Comparison of ENCODE assay signal across 16 cellular contexts in the genomic region with DNA sequence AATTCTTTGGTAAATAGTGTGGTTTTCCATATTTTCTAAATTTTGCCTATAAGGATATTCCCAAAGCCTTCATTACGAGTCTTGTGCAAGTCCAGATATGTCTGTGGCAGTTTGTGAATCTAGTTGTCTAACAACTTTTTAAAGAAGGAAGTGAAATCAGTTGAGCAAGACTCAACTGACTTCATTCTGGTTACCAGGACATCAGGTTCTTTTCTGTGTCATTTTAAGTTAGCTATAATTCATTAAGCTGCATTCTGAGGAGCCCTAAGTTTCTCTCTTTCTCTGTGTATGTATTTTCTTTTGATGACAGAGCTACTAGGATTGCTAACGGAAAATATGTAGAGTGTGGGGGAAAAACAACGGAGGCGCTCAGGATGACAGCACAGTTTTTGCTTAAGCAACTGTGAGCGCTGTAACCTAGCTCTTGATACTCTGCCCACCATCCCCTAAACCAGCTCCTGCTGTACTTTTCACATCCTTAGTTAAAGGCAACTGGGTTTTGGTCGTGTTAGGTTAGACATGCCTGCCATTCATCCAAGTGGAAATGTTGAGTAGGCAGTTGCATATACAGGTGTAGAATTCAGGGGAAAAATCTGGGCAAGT. TPM values are rescaled to one million over a fixed set of nuclear protein-coding genes. Genes with fewer than 3 reads are reported as not detected.
DNase-seq lines count a peak whose midpoint lies in the region; ATAC-seq and TF ChIP-seq lines count a peak whose summit lies in the region.
"Had no signal": no experiment of that assay in that cellular context is flagged by ENCODE, and none has a peak within 500 bp of the region (broad histone marks: within the 10 kb centered on the region; RNA-seq: fewer than 3 reads in every experiment).

No MANE protein-coding gene starts in this region.

- intact Hi-C loops in left ventricle myocardium inferior (cut with micrococcal nuclease), result no loop called here

- no peaks in the 10 kb centered on the region for H3K9me3 ChIP-seq in left ventricle myocardium inferior (replicated peaks)
- H3K9me3 ChIP-seq: BE2C, colonic mucosa, HAP-1 had no signal

- H3K27me3 ChIP-seq in left ventricle myocardium inferior (ENCODE audit: low read depth), result no peaks in the 10 kb centered on the region
- H3K27me3 ChIP-seq: BE2C, colonic mucosa had no signal

- peaks cover 15% of the 10 kb centered on the region for H3K4me1 ChIP-seq in left ventricle myocardium inferior
- H3K4me1 ChIP-seq: BE2C, colonic mucosa, HAP-1 had no signal

- H3K4me3 ChIP-seq in left ventricle myocardium inferior, result no peak overlapping the region
- H3K4me3 ChIP-seq: colonic mucosa, HAP-1 had no signal

- DNase-seq in Kasumi-1 (lab: John Stamatoyannopoulos, UW) (peak; percentile 48), SKM-1 treated with dmso at 0.1 percent for 144 hours (lab: John Stamatoyannopoulos, UW; ENCODE audit: unreplicated experiment) (peak; percentile 89), left ventricle myocardium inferior (no peak), substantia nigra (lab: John Stamatoyannopoulos, UW) (no peak), A172 (ENCODE audit: low spot score) (no peak), NK-92 (lab: John Stamatoyannopoulos, UW; ENCODE audit: unreplicated experiment) (no peak), putamen (ENCODE audit: low spot score) (no peak)
- DNase-seq: activated gamma-delta T cell treated with Interleukin-2 at 50 U/mL for 16 hours; anterior cingulate cortex; BE2C; colonic mucosa; naive thymus-derived CD8-positive, alpha-beta T cell; NCI-H1930; posterior cingulate gyrus had no signal

- peaks cover 92% of the 10 kb centered on the region for H3K36me3 ChIP-seq in left ventricle myocardium inferior

- no peak for ATAC-seq in HG03280 (IDR thresholded peaks at IDR 0.05; ENCODE audit: unreplicated experiment)
- ATAC-seq: naive thymus-derived CD8-positive, alpha-beta T cell had no signal

- peak overlapping the region; percentile 24 for H3K27ac ChIP-seq in left ventricle myocardium inferior (replicated peaks)
- H3K27ac ChIP-seq in substantia nigra (ENCODE audit: low read depth, low read length, poor library complexity, severe bottlenecking), result peak overlapping the region; percentile 37
- H3K27ac ChIP-seq: colonic mucosa had no signal

- no peak for TF ChIP-seq CTCF in left ventricle myocardium inferior (IDR thresholded peaks at IDR 0.05; ENCODE audit: borderline replicate concordance)

RNA-seq across cellular contexts. Expression of gene MFSD1, which starts 9.1 kb away (rescaled TPM):
- 26.2 TPM for total RNA-seq in left ventricle myocardium inferior
- 92.7 and 109 TPM in 2 replicates for total RNA-seq in A172 (2014; rRNA removed; shearing (Covaris generic))

Comparison
In these comparisons a context has a peak if more than half of its experiments do, and no peak if none do; other contexts are left out.
1. DNase-seq: peak in Kasumi-1 (2 of 2) and SKM-1 treated with dmso at 0.1 percent for 144 hours (single experiment); none in left ventricle myocardium inferior (single experiment), substantia nigra (0 of 49), A172 (single experiment), NK-92 (single experiment) and putamen (single experiment).